16 cellular contexts compared by ENCODE assay signal in genomic region chr18:30618567-30618966, GRCh38.
DNase-seq lines count a peak whose midpoint lies in the region; ATAC-seq and TF ChIP-seq lines count a peak whose summit lies in the region.
"Had no signal": no experiment of that assay in that cellular context is flagged by ENCODE, and none has a peak within 500 bp of the region (broad histone marks: within the 10 kb centered on the region; RNA-seq: fewer than 3 reads in every experiment).

No MANE protein-coding gene starts in this region.

- intact Hi-C loops in CD14-positive monocyte (cut with micrococcal nuclease), result no loop called here

- H3K27me3 Mint-ChIP-seq in WTC11 (ENCODE audit: low read depth) (peaks cover 39% of the 10 kb centered on the region), neural progenitor cell (ENCODE audit: insufficient read depth, low read depth) (no peaks in the 10 kb centered on the region), CD14-positive monocyte (ENCODE audit: low read depth in 3 of 3) (peaks cover 0 to 5% (median 0%) of the 10 kb centered on the region in 3 donors)

- no peak overlapping the region for H3K27ac ChIP-seq in neural progenitor cell
- H3K27ac ChIP-seq: C4-2B, HL-60 had no signal

- no peaks in the 10 kb centered on the region for H3K36me3 ChIP-seq in neural progenitor cell
- H3K36me3 ChIP-seq: BE2C had no signal

- POLR2A ChIA-PET in WTC11 (lab: Charles Lee), result no interaction called here

- no peaks in the 10 kb centered on the region for H3K9me3 ChIP-seq in neural progenitor cell (ENCODE audit: low read depth)
- H3K9me3 ChIP-seq: BE2C had no signal

- no peak overlapping the region for H3K27ac Mint-ChIP-seq in WTC11
- no peak overlapping the region for H3K27ac Mint-ChIP-seq in neural progenitor cell
- H3K27ac Mint-ChIP-seq in CD14-positive monocyte, result no peak overlapping the region
- H3K27ac Mint-ChIP-seq: CD8-positive, alpha-beta T cell had no signal

- H3K4me3 Mint-ChIP-seq in WTC11, result no peak overlapping the region
- H3K4me3 Mint-ChIP-seq in neural progenitor cell, result no peak overlapping the region
- no peak overlapping the region for H3K4me3 Mint-ChIP-seq in CD14-positive monocyte
- H3K4me3 Mint-ChIP-seq: CD8-positive, alpha-beta T cell had no signal

- H3K27me3 ChIP-seq in neural progenitor cell, result no peaks in the 10 kb centered on the region
- H3K27me3 ChIP-seq: BE2C had no signal

- CTCF ChIA-PET in WTC11 (lab: Charles Lee), result no interaction called here

- no peaks in the 10 kb centered on the region for H3K79me2 ChIP-seq in neural progenitor cell (ENCODE audit: low read depth)

- no peaks in the 10 kb centered on the region for H4K20me1 ChIP-seq in neural progenitor cell (ENCODE audit: low read depth)

- peak; percentile 26 for DNase-seq in LHCN-M2 (ENCODE audit: low read depth)
- no peak for DNase-seq in WTC11 (ENCODE audit: low spot score)
- peak; percentile 95 for DNase-seq in foreskin melanocyte
- DNase-seq in neural progenitor cell (ENCODE audit: low spot score), result no peak
- DNase-seq in NCI-H82 treated with DMSO at 0.1 percent for 48 hours (lab: John Stamatoyannopoulos, UW; ENCODE audit: unreplicated experiment), result no peak
- no peak for DNase-seq in CD14-positive monocyte (ENCODE audit: low spot score)
- no peak for DNase-seq in putamen (ENCODE audit: low spot score)
- DNase-seq: BE2C; CD8-positive, alpha-beta T cell; COR-L47; DMS153; GF-D8; H7 had no signal

- ATAC-seq in WTC11 (peak; percentile 43; the same call in 1 of the 2 replicates), HG03432 (IDR thresholded peaks at IDR 0.05; ENCODE audit: unreplicated experiment) (no peak)
- ATAC-seq: CD8-positive, alpha-beta T cell had no signal

- no peak overlapping the region for H3K4me2 ChIP-seq in neural progenitor cell

- peaks cover 4% of the 10 kb centered on the region for H3K4me1 ChIP-seq in neural progenitor cell
- H3K4me1 ChIP-seq: BE2C had no signal

- no peak overlapping the region for H3K9ac ChIP-seq in neural progenitor cell

- TF ChIP-seq CTCF in WTC11 (IDR thresholded peaks at IDR 0.05) (no peak), neural progenitor cell (IDR thresholded peaks at IDR 0.05) (no peak), CD14-positive monocyte (IDR thresholded peaks at IDR 0.05) (no peak)

- H3F3A ChIP-seq in neural progenitor cell (ENCODE audit: low read depth), result no peaks in the 10 kb centered on the region

- H3K9me3 Mint-ChIP-seq in WTC11 (no peaks in the 10 kb centered on the region), neural progenitor cell (no peaks in the 10 kb centered on the region), CD14-positive monocyte (peaks cover 0 to 3% (median 0%) of the 10 kb centered on the region in 7 donors)

- peak overlapping the region; percentile 95 for H2AFZ ChIP-seq in neural progenitor cell (replicated peaks)

- peaks cover 39% of the 10 kb centered on the region for H3K4me1 Mint-ChIP-seq in WTC11
- H3K4me1 Mint-ChIP-seq in neural progenitor cell, result no peaks in the 10 kb centered on the region
- no peaks in the 10 kb centered on the region for H3K4me1 Mint-ChIP-seq in CD14-positive monocyte

- H3K36me3 Mint-ChIP-seq in WTC11 (no peaks in the 10 kb centered on the region), neural progenitor cell (no peaks in the 10 kb centered on the region), CD14-positive monocyte (no peaks in the 10 kb centered on the region)
- H3K36me3 Mint-ChIP-seq: CD8-positive, alpha-beta T cell had no signal

- no peak overlapping the region for H3K4me3 ChIP-seq in neural progenitor cell

TF ChIP-seq in WTC11, 78 proteins besides CTCF, POLR2A, EP300 and RAD21:
- TF ChIP-seq NR1H2 (CRISPR knock-in tag; IDR thresholded peaks at IDR 0.05) (no peak), USF1 (CRISPR knock-in tag; IDR thresholded peaks at IDR 0.05) (no peak), ZNF138 (CRISPR knock-in tag; conservative IDR thresholded peaks at IDR 0.05) (no peak), SP1 (CRISPR knock-in tag; conservative IDR thresholded peaks at IDR 0.05) (no peak), ZNF281 (CRISPR knock-in tag; IDR thresholded peaks at IDR 0.05) (no peak), JUN (CRISPR knock-in tag; IDR thresholded peaks at IDR 0.05) (no peak), EMX1 (CRISPR knock-in tag; IDR thresholded peaks at IDR 0.05) (no peak), SOX15 (CRISPR knock-in tag; IDR thresholded peaks at IDR 0.05) (no peak), E2F4 (CRISPR knock-in tag; IDR thresholded peaks at IDR 0.05; ENCODE audit: borderline replicate concordance, low read depth) (no peak), ATF1 (CRISPR knock-in tag; IDR thresholded peaks at IDR 0.05) (no peak), GTF2I (CRISPR knock-in tag; conservative IDR thresholded peaks at IDR 0.05) (no peak)

Comparison
In these comparisons a context has a peak if more than half of its experiments do, and no peak if none do; other contexts are left out.
1. DNase-seq: peak in LHCN-M2 (single experiment) and foreskin melanocyte (single experiment); none in WTC11 (single experiment), neural progenitor cell (single experiment), NCI-H82 treated with DMSO at 0.1 percent for 48 hours (single experiment), CD14-positive monocyte (single experiment) and putamen (single experiment).